Comparison of ENCODE assay signal across 3 cellular contexts in the genomic region with DNA sequence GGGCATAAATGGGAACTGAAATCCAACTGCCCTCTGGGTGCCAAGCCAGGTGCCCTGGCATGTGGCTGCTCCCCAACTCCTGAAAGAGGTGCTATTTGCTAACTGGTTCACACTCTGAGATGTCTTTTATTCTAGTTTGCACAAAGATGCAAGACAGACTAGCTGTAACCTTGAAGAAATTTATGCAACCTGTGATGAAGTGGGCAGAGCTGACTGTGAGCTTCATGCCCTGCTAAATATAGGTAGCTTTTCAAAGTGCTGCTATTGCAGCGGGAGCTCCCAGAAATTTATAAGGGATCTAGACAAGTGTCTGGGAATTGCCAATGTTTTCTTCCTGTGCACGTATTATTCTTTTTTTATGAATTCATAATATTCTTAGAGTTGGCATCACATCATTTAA.
"Had no signal": no experiment of that assay in that cellular context is flagged by ENCODE, and none has a peak within 500 bp of the region (broad histone marks: within the 10 kb centered on the region; RNA-seq: fewer than 3 reads in every experiment).

No MANE protein-coding gene starts in this region.

- H3K4me3 ChIP-seq: GM12878 had no signal

- ATAC-seq: GM12878 had no signal

- DNase-seq: GDM1, GF-D8 had no signal
